19 cellular contexts compared by ENCODE assay signal in the genomic region with DNA sequence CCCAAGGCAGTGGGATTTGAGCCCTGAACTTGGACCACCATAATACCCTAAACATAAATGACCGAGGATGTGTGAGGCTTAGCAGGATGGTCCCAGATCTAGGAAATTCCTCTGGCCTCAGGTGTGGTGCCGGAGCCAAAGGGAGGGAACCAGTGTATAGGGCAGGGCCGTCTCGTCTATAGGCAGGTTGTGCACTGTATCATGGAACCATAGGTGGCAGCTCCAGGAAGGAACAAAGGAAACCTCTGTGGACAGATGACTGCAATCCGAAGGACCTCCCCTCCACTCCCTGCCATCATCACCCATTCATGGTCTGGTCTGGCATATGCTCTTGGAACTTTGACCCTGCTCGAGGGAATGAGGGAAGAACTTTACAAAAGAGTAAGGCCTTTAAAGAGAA. TPM values are rescaled to one million over a fixed set of nuclear protein-coding genes. Genes with fewer than 3 reads are reported as not detected.
A peak's percentile ranks its signal among the peaks of the same experiment; 100 is the strongest.
DNase-seq lines count a peak whose midpoint lies in the region; ATAC-seq, FAIRE-seq and TF ChIP-seq lines count a peak whose summit lies in the region.
"Had no signal": no experiment of that assay in that cellular context is flagged by ENCODE, and none has a peak within 500 bp of the region (broad histone marks: within the 10 kb centered on the region; RNA-seq: fewer than 3 reads in every experiment).

No MANE protein-coding gene starts in this region.

- DNase-seq in HepG2 (ENCODE audit: low spot score) (peak; percentile 16), right lobe of liver (no peak), mesendoderm (no peak), trophoblast cell (no peak)
- DNase-seq: AML-193; Caco-2; CD4-positive, alpha-beta T cell had no signal

- H2BK5ac ChIP-seq in mesendoderm (ENCODE audit: low read length), result no peak overlapping the region
- H2BK5ac ChIP-seq in trophoblast cell (ENCODE audit: low read depth, low read length, poor library complexity), result no peak overlapping the region

- intact Hi-C loops in HepG2 (cut with micrococcal nuclease; ENCODE audit: unreplicated experiment), result loop anchor here (1.0 to 10.0 kb wide), 2 partner anchors 119 to 220 kb away; no protein-coding TSS in a partner anchor
- intact Hi-C loops in right lobe of liver (cut with DNase I), result no loop called here

- H3K4me2 ChIP-seq in HepG2 (ENCODE audit: low read depth, low read length) (peak overlapping the region; percentile 81), mesendoderm (ENCODE audit: low read length) (no peak overlapping the region), trophoblast cell (ENCODE audit: low read length) (no peak overlapping the region)
- H3K4me2 ChIP-seq: A549 had no signal

- H3K4me1 ChIP-seq in HepG2 (ENCODE audit: insufficient read depth, low read length) (peaks cover 14% of the 10 kb centered on the region), right lobe of liver (peaks cover 0 to 3% (median 0%) of the 10 kb centered on the region in 4 donors), mesendoderm (ENCODE audit: control insufficient read depth, low read depth, low read length) (no peaks in the 10 kb centered on the region), trophoblast cell (ENCODE audit: control insufficient read depth in 1 of 2, insufficient read depth in 2 of 2, low read length in 2 of 2) (peaks cover 0 to 7% of the 10 kb centered on the region in 2 experiments)

- H4K5ac ChIP-seq in mesendoderm (ENCODE audit: low read length), result no peak overlapping the region

- H3K18ac ChIP-seq in mesendoderm (ENCODE audit: low read length) (no peak overlapping the region), trophoblast cell (ENCODE audit: low read length) (no peak overlapping the region)

- CTCF ChIA-PET in HepG2 (lab: Yijun Ruan, JAX; ENCODE audit: low intra/inter-chr PET ratio, low total read pairs), result interaction anchor here (1.1 kb wide), 1 partner anchor 220 kb away, joined by 3 read pairs; no protein-coding TSS in a partner anchor

- H4K8ac ChIP-seq in mesendoderm (ENCODE audit: low read depth, low read length) (no peak overlapping the region), trophoblast cell (ENCODE audit: low read depth, low read length) (no peak overlapping the region)

- no peaks in the 10 kb centered on the region for H3K9me3 ChIP-seq in HepG2 (ENCODE audit: low read length)
- no peaks in the 10 kb centered on the region for H3K9me3 ChIP-seq in right lobe of liver
- no peaks in the 10 kb centered on the region for H3K9me3 ChIP-seq in trophoblast cell (ENCODE audit: insufficient read depth, low read depth, low read length)
- H3K9me3 ChIP-seq: A549, Caco-2, HAP-1 had no signal

- peaks cover 0 to 3% of the 10 kb centered on the region in 2 experiments; a peak in 1 of 5 replicates for H3K27me3 ChIP-seq in HepG2 (ENCODE audit: control insufficient read depth in 1 of 2, insufficient read depth in 2 of 2, low read length in 2 of 2)
- H3K27me3 ChIP-seq in right lobe of liver, result no peaks in the 10 kb centered on the region
- H3K27me3 ChIP-seq in mesendoderm (ENCODE audit: insufficient read depth, low read length, poor library complexity), result no peaks in the 10 kb centered on the region
- no peaks in the 10 kb centered on the region for H3K27me3 ChIP-seq in trophoblast cell (ENCODE audit: insufficient read depth, low read length)

- H3K79me1 ChIP-seq in mesendoderm (ENCODE audit: low read length), result peaks cover 3% of the 10 kb centered on the region
- peaks cover 16% of the 10 kb centered on the region for H3K79me1 ChIP-seq in trophoblast cell (ENCODE audit: low read length)

- POLR2A ChIA-PET in HepG2 (lab: Yijun Ruan, JAX), result no interaction called here

- no peaks in the 10 kb centered on the region for H4K20me1 ChIP-seq in HepG2 (ENCODE audit: insufficient read depth, low read length)

- no TSS peak for BruUV-seq in HepG2 (replicated peaks; lab: Mats Ljungman, UMichigan)

- no peak overlapping the region for H2BK15ac ChIP-seq in mesendoderm (replicated peaks; ENCODE audit: low read depth)

- no peak overlapping the region for H4K12ac ChIP-seq in trophoblast cell (ENCODE audit: low read depth, low read length)

- H2BK12ac ChIP-seq in trophoblast cell (ENCODE audit: low read length), result no peak overlapping the region

- no peak for TF ChIP-seq RAD21 in HepG2 (CRISPR knock-in tag; IDR thresholded peaks at IDR 0.05)

- TF ChIP-seq POLR2A in HepG2 (IDR thresholded peaks at IDR 0.05; ENCODE audit: insufficient read depth in 1 of 2, low read depth in 2 of 2, low read length in 2 of 2) (no peak), right lobe of liver (IDR thresholded peaks at IDR 0.05) (no peak)

- 18% methylated on average over 6 of the region's 6 CpGs for WGBS in HepG2 (ENCODE audit: low lambda C conversion rate)
- 93% methylated on average over 3 of the region's 6 CpGs for WGBS in right lobe of liver (ENCODE audit: insufficient coverage, low coverage, low lambda C conversion rate, missing lambda C conversion rate)
- WGBS in mesendoderm (ENCODE audit: extremely low coverage, insufficient coverage, low lambda C conversion rate), result no CpG with 5 or more reads among the region's 6 CpGs
- no CpG with 5 or more reads among the region's 6 CpGs for WGBS in trophoblast cell (ENCODE audit: extremely low coverage, insufficient coverage, insufficient read length)

- H2BK120ac ChIP-seq in mesendoderm (ENCODE audit: low read depth, low read length) (no peak overlapping the region), trophoblast cell (ENCODE audit: insufficient read depth, low read length, poor library complexity) (no peak overlapping the region)

- H3K14ac ChIP-seq in trophoblast cell (ENCODE audit: low read length), result no peak overlapping the region

- TF ChIP-seq CTCF in HepG2 (CRISPR knock-in tag; IDR thresholded peaks at IDR 0.05) (no peak), right lobe of liver (IDR thresholded peaks at IDR 0.05) (no peak)

- FAIRE-seq in HepG2 (lab: Jason Lieb, UNC), result no peak
- FAIRE-seq: A549, D721Med, G401.6, GM12891, GM19239, HTR-8/SVneo had no signal

- peak overlapping the region; percentile 7 for H3K56ac ChIP-seq in mesendoderm (ENCODE audit: low read length)

- no peak overlapping the region for H3K27ac ChIP-seq in HepG2 (ENCODE audit: extremely low read length, insufficient read depth, low read length)
- H3K27ac ChIP-seq in right lobe of liver, result no peak overlapping the region
- H3K27ac ChIP-seq in mesendoderm (ENCODE audit: low read depth, low read length), result no peak overlapping the region
- no peak overlapping the region for H3K27ac ChIP-seq in trophoblast cell (ENCODE audit: low read depth, low read length)
- H3K27ac ChIP-seq: 22Rv1, A549, C4-2B had no signal

- H3K36me3 ChIP-seq in HepG2 (replicated peaks in 1 of 2; ENCODE audit: control insufficient read depth in 1 of 2, insufficient read depth in 2 of 2, low read length in 2 of 2) (no peaks in the 10 kb centered on the region), right lobe of liver (no peaks in the 10 kb centered on the region), mesendoderm (ENCODE audit: control insufficient read depth, insufficient read depth, low read length) (no peaks in the 10 kb centered on the region), trophoblast cell (ENCODE audit: control insufficient read depth in 1 of 2, insufficient read depth in 2 of 2, low read length in 2 of 2) (no peaks in the 10 kb centered on the region)
- H3K36me3 ChIP-seq: HAP-1 had no signal

- ATAC-seq in HepG2, result peak; percentile 6; the same call in 1 of the 3 replicates
- ATAC-seq in right lobe of liver, result no peak
- ATAC-seq in GM21529 (IDR thresholded peaks at IDR 0.05; ENCODE audit: unreplicated experiment), result no peak
- ATAC-seq in HG03520 (IDR thresholded peaks at IDR 0.05; ENCODE audit: unreplicated experiment), result no peak
- no peak for ATAC-seq in GM19351 (IDR thresholded peaks at IDR 0.05; ENCODE audit: unreplicated experiment)
- ATAC-seq: A549 had no signal

- TF ChIP-seq EP300 in HepG2 (IDR thresholded peaks at IDR 0.05; ENCODE audit: low read depth in 2 of 2, low read length in 2 of 2), result no peak
- TF ChIP-seq EP300 in HepG2 (CRISPR knock-in tag; IDR thresholded peaks at IDR 0.05; ENCODE audit: borderline replicate concordance), result no peak

- no peak overlapping the region for H3K23ac ChIP-seq in mesendoderm (ENCODE audit: low read length)
- H3K23ac ChIP-seq in trophoblast cell (ENCODE audit: low read length), result no peak overlapping the region

- in situ Hi-C loops in HepG2 (cut with HindIII; ENCODE audit: extremely low pct_ligation_motif_present, low pct_unique_long_range_greater_than_20kb), result no loop called here

- no peak overlapping the region for H3K9ac ChIP-seq in HepG2 (ENCODE audit: insufficient read depth, low read depth, low read length)
- H3K9ac ChIP-seq in mesendoderm (ENCODE audit: low read length), result no peak overlapping the region
- no peak overlapping the region for H3K9ac ChIP-seq in trophoblast cell (ENCODE audit: low read length)

- H4K91ac ChIP-seq in trophoblast cell (ENCODE audit: low read depth, low read length), result no peak overlapping the region

- H3K79me2 ChIP-seq in HepG2 (ENCODE audit: insufficient read depth, low read length) (peaks cover 4% of the 10 kb centered on the region), mesendoderm (ENCODE audit: control insufficient read depth, insufficient read depth, low read length) (peaks cover 7% of the 10 kb centered on the region), trophoblast cell (ENCODE audit: control insufficient read depth, insufficient read depth, low read length, poor library complexity) (peaks cover 15% of the 10 kb centered on the region)

- peak overlapping the region; percentile 90 for H2AFZ ChIP-seq in HepG2 (ENCODE audit: low read length)
- no peak overlapping the region for H2AFZ ChIP-seq in trophoblast cell (ENCODE audit: insufficient read depth, low read length, poor library complexity)

- H3K4ac ChIP-seq in mesendoderm (ENCODE audit: low read depth, low read length) (no peak overlapping the region), trophoblast cell (ENCODE audit: low read depth, low read length) (no peak overlapping the region)

- H2AK5ac ChIP-seq in mesendoderm (ENCODE audit: low read length) (no peak overlapping the region), trophoblast cell (ENCODE audit: low read length) (no peak overlapping the region)

- H3K4me3 ChIP-seq in HepG2 (replicated peaks in 1 of 3; ENCODE audit: insufficient read depth in 1 of 3, low read depth in 2 of 3, low read length in 3 of 3), result peak overlapping the region in 1 of 3 experiments; percentile 50; a peak in 3 of 6 replicates
- no peak overlapping the region for H3K4me3 ChIP-seq in right lobe of liver
- no peak overlapping the region for H3K4me3 ChIP-seq in mesendoderm (ENCODE audit: low read length)
- peak overlapping the region; percentile 35 for H3K4me3 ChIP-seq in trophoblast cell (ENCODE audit: low read depth, low read length)
- H3K4me3 ChIP-seq: A549, HAP-1 had no signal

RNA-seq across cellular contexts. Expression of gene MACIR, which starts 2.9 kb away (rescaled TPM):
- total RNA-seq in HepG2 (2016; rRNA removed; fragmentation: Illumina TruSeq; extraction: Trizol) (4.4 and 5.5 TPM in 2 replicates), right lobe of liver (1 to 10 TPM in 2 of 6 experiments, under 1 TPM in 4; 0.37 to 1.9 (median 0.75) TPM)
- total RNA-seq in HepG2 (2016; cell fraction: cytosol; rRNA removed; fragmentation: Illumina TruSeq; extraction: Trizol; ENCODE audit: low read depth), result 1.5 and 1.7 TPM in 2 replicates
- 4.0 and 5.9 TPM in 2 replicates for total RNA-seq in HepG2 (2016; cell fraction: insoluble cytoplasmic fraction; rRNA removed; fragmentation: Illumina TruSeq; extraction: Trizol)
- 4.6 and 4.8 TPM in 2 replicates for total RNA-seq in HepG2 (2016; cell fraction: membrane; rRNA removed; fragmentation: Illumina TruSeq; extraction: Trizol)
- 2.2 and 2.6 TPM in 2 replicates for total RNA-seq in HepG2 (2016; cell fraction: nucleus; rRNA removed; fragmentation: Illumina TruSeq; extraction: Trizol)
- 2.2 and 2.4 TPM in 2 replicates for polyA plus RNA-seq in HepG2 (2011; rRNA removed)
- 1.3 TPM in 2 replicates for polyA plus RNA-seq in HepG2 (2011; cell fraction: cytosol; rRNA removed)
- polyA plus RNA-seq in HepG2 (2011; cell fraction: nucleus; rRNA removed), result 1.0 and 1.5 TPM in 2 replicates
- polyA plus RNA-seq in HepG2 (2012), result 1.9 and 2.3 TPM in 2 replicates
- polyA plus RNA-seq in HepG2 (2016; cell fraction: cytosol; fragmentation: Illumina TruSeq; extraction: Trizol; ENCODE audit: low read depth), result 1.0 and 1.7 TPM in 2 replicates
- 4.9 and 5.7 TPM in 2 replicates for polyA plus RNA-seq in HepG2 (2016; cell fraction: insoluble cytoplasmic fraction; fragmentation: Illumina TruSeq; extraction: Trizol; ENCODE audit: low read depth)
- polyA plus RNA-seq in HepG2 (2016; cell fraction: membrane; fragmentation: Illumina TruSeq; extraction: Trizol; ENCODE audit: low read depth), result 2.4 and 2.9 TPM in 2 replicates
- 4.8 and 6.3 TPM in 2 replicates for polyA plus RNA-seq in HepG2 (2016; cell fraction: nucleus; fragmentation: Illumina TruSeq; extraction: Trizol; ENCODE audit: insufficient read depth, low read depth)
- 2.1 and 22.8 TPM in 2 replicates for polyA minus RNA-seq in HepG2 (2011; rRNA and poly(A)+ RNA removed; ENCODE audit: low replicate concordance)
- polyA minus RNA-seq in HepG2 (2011; cell fraction: cytosol; rRNA and poly(A)+ RNA removed), result 1.2 and 2.0 TPM in 2 replicates
- 1.8 and 2.7 TPM in 2 replicates for polyA minus RNA-seq in HepG2 (2011; cell fraction: nucleus; rRNA and poly(A)+ RNA removed)
- 10.5 TPM for polyA plus RNA-seq in mesendoderm (2013, experiment 1 of 2)
- polyA plus RNA-seq in mesendoderm (2013, experiment 2 of 2), result 11.5 TPM
- 81.5 and 86.2 TPM in 2 replicates for polyA plus RNA-seq in trophoblast cell (2013)
